ENCODE assay signal across 9 cellular contexts in the genomic region with DNA sequence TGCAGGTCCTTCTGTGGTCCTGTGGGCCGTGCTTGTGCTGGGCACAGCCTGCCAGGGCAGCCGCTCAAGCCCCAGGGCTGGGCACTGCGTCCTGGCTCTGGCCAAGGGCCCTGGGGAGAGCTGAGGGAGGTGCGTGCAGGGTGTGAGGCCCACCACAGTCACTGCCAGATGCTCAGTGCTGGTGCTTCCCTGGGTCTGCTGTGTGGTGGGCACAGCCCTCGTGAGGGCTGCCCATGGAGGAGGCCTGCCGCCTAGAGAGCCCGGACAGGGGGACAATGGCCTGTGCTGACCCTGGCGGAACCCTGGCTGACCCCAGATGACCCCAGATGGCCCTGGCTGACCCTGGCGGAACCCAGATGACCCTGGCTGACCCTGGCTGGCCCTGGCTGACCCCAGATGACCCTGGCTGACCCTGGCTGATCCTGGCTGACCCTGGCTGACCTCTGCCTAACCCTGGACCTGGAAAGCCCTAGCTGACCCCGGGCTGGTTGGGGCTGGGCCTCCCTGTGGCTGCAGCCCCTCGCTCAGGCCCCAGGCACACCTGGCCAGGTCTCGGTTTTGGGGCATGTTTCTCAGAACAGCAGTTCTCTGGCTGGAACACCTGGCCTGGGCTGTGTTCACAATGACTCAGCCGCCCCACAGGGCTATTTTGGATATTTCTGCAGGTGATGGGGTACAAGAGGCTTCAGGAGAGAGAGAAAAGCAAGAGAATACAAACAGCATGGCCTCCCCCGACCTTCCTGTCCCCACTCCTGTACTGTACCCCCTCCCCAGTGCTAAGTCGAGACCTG. TPM values are rescaled to one million over a fixed set of nuclear protein-coding genes. Genes with fewer than 3 reads are reported as not detected.
DNase-seq lines count a peak whose midpoint lies in the region; ATAC-seq and TF ChIP-seq lines count a peak whose summit lies in the region.
"Had no signal": no experiment of that assay in that cellular context is flagged by ENCODE, and none has a peak within 500 bp of the region (broad histone marks: within the 10 kb centered on the region; RNA-seq: fewer than 3 reads in every experiment).

No MANE protein-coding gene starts in this region.

- POLR2A ChIA-PET in activated CD8-positive, alpha-beta T cell treated with anti-CD3 and anti-CD28 coated beads for 36 hours (lab: Charles Lee): no interaction called here

- H3F3A ChIP-seq in SU-DHL-6 (ENCODE audit: insufficient read depth): peaks cover 31% of the 10 kb centered on the region

- no peak for TF ChIP-seq CTCF in SU-DHL-6 (IDR thresholded peaks at IDR 0.05; ENCODE audit: insufficient read depth, low read length, poor library complexity, severe bottlenecking)
- no peak for TF ChIP-seq CTCF in activated CD8-positive, alpha-beta T cell treated with anti-CD3 and anti-CD28 coated beads for 36 hours (IDR thresholded peaks at IDR 0.05)

- H3K4me2 ChIP-seq in SU-DHL-6 (ENCODE audit: low read depth, low read length, poor library complexity, severe bottlenecking): peak overlapping the region; percentile 16

- H2AFZ ChIP-seq in SU-DHL-6 (ENCODE audit: low read depth, low read length, severe bottlenecking): no peak overlapping the region

- ATAC-seq in GM19395 (IDR thresholded peaks at IDR 0.05; ENCODE audit: unreplicated experiment) (peak; percentile 57), HG02840 (IDR thresholded peaks at IDR 0.05; ENCODE audit: low FRiP score, unreplicated experiment) (peak; percentile 40)
- ATAC-seq in stimulated activated memory B cell treated with anti-CD40 and anti-IgM and Interleukin-4, amounts not matched to agents 10 μg/mL and 1 μg/mL and 100 μg/mL, for 72 hours: peak; percentile 46
- no peak for ATAC-seq in activated CD8-positive, alpha-beta T cell treated with anti-CD3 and anti-CD28 coated beads for 36 hours

- H3K9me3 Mint-ChIP-seq in stimulated activated memory B cell treated with anti-CD40 and anti-IgM and Interleukin-4, amounts not matched to agents 10 μg/mL and 1 μg/mL and 100 μg/mL, for 72 hours: peaks cover 8% of the 10 kb centered on the region
- H3K9me3 Mint-ChIP-seq in activated CD8-positive, alpha-beta T cell treated with anti-CD3 and anti-CD28 coated beads for 36 hours: no peaks in the 10 kb centered on the region
- H3K9me3 Mint-ChIP-seq: activated CD4-positive, alpha-beta T cell treated with anti-CD3 and anti-CD28 coated beads, Interleukin-2, amount 10 ng/mL, durations not matched to agents 7 days and 5 days had no signal

- DNase-seq in iPS-NIHi7 (ENCODE audit: extremely low spot score) (no peak), foreskin melanocyte (no peak)
- DNase-seq in activated CD8-positive, alpha-beta T cell treated with anti-CD3 and anti-CD28 coated beads for 36 hours: no peak
- DNase-seq: activated CD4-positive, alpha-beta T cell treated with anti-CD3 and anti-CD28 coated beads, Interleukin-2, amount 10 ng/mL, durations not matched to agents 7 days and 5 days; Right ventricle myocardium superior had no signal

- peak overlapping the region; percentile 99 for H3K27ac ChIP-seq in SU-DHL-6 (ENCODE audit: low read depth, low read length)

- no peaks in the 10 kb centered on the region for H3K9me3 ChIP-seq in SU-DHL-6 (ENCODE audit: insufficient read depth, low read length)

- CTCF ChIA-PET in activated CD8-positive, alpha-beta T cell treated with anti-CD3 and anti-CD28 coated beads for 36 hours (lab: Charles Lee): no interaction called here

- H3K36me3 Mint-ChIP-seq in stimulated activated memory B cell treated with anti-CD40 and anti-IgM and Interleukin-4, amounts not matched to agents 10 μg/mL and 1 μg/mL and 100 μg/mL, for 72 hours: peaks cover 34% of the 10 kb centered on the region
- H3K36me3 Mint-ChIP-seq in activated CD8-positive, alpha-beta T cell treated with anti-CD3 and anti-CD28 coated beads for 36 hours (ENCODE audit: low read depth): no peaks in the 10 kb centered on the region

- peak overlapping the region; percentile 4 for H3K4me3 Mint-ChIP-seq in stimulated activated memory B cell treated with anti-CD40 and anti-IgM and Interleukin-4, amounts not matched to agents 10 μg/mL and 1 μg/mL and 100 μg/mL, for 72 hours
- H3K4me3 Mint-ChIP-seq in activated CD8-positive, alpha-beta T cell treated with anti-CD3 and anti-CD28 coated beads for 36 hours: no peak overlapping the region
- H3K4me3 Mint-ChIP-seq: activated CD4-positive, alpha-beta T cell treated with anti-CD3 and anti-CD28 coated beads, Interleukin-2, amount 10 ng/mL, durations not matched to agents 7 days and 5 days had no signal

- H3K36me3 ChIP-seq in SU-DHL-6 (ENCODE audit: low read length): no peaks in the 10 kb centered on the region

- H3K4me1 Mint-ChIP-seq in stimulated activated memory B cell treated with anti-CD40 and anti-IgM and Interleukin-4, amounts not matched to agents 10 μg/mL and 1 μg/mL and 100 μg/mL, for 72 hours: peaks cover 62% of the 10 kb centered on the region
- H3K4me1 Mint-ChIP-seq in activated CD8-positive, alpha-beta T cell treated with anti-CD3 and anti-CD28 coated beads for 36 hours (ENCODE audit: low read depth): no peaks in the 10 kb centered on the region
- H3K4me1 Mint-ChIP-seq: activated CD4-positive, alpha-beta T cell treated with anti-CD3 and anti-CD28 coated beads, Interleukin-2, amount 10 ng/mL, durations not matched to agents 7 days and 5 days had no signal

- H3K4me3 ChIP-seq in SU-DHL-6 (ENCODE audit: insufficient read depth, low read length, poor library complexity, severe bottlenecking): no peak overlapping the region

- H4K20me1 ChIP-seq in SU-DHL-6 (ENCODE audit: low read depth, low read length): no peaks in the 10 kb centered on the region

- intact Hi-C loops in activated CD8-positive, alpha-beta T cell treated with anti-CD3 and anti-CD28 coated beads for 36 hours (cut with micrococcal nuclease): no loop called here

- H3K27ac Mint-ChIP-seq in stimulated activated memory B cell treated with anti-CD40 and anti-IgM and Interleukin-4, amounts not matched to agents 10 μg/mL and 1 μg/mL and 100 μg/mL, for 72 hours: peak overlapping the region; percentile 97
- no peak overlapping the region for H3K27ac Mint-ChIP-seq in activated CD8-positive, alpha-beta T cell treated with anti-CD3 and anti-CD28 coated beads for 36 hours
- H3K27ac Mint-ChIP-seq: activated CD4-positive, alpha-beta T cell treated with anti-CD3 and anti-CD28 coated beads, Interleukin-2, amount 10 ng/mL, durations not matched to agents 7 days and 5 days had no signal

- H3K79me2 ChIP-seq in SU-DHL-6 (ENCODE audit: insufficient read depth, low read length): no peaks in the 10 kb centered on the region

- H3K9me2 ChIP-seq in SU-DHL-6 (replicated peaks; ENCODE audit: insufficient read depth, low read length): no peaks in the 10 kb centered on the region

- no peaks in the 10 kb centered on the region for H3K27me3 ChIP-seq in SU-DHL-6 (ENCODE audit: low read length)

- peak overlapping the region; percentile 60 for H3K9ac ChIP-seq in SU-DHL-6 (ENCODE audit: low read length)

- no peaks in the 10 kb centered on the region for H3K27me3 Mint-ChIP-seq in stimulated activated memory B cell treated with anti-CD40 and anti-IgM and Interleukin-4, amounts not matched to agents 10 μg/mL and 1 μg/mL and 100 μg/mL, for 72 hours
- no peaks in the 10 kb centered on the region for H3K27me3 Mint-ChIP-seq in activated CD8-positive, alpha-beta T cell treated with anti-CD3 and anti-CD28 coated beads for 36 hours
- H3K27me3 Mint-ChIP-seq: activated CD4-positive, alpha-beta T cell treated with anti-CD3 and anti-CD28 coated beads, Interleukin-2, amount 10 ng/mL, durations not matched to agents 7 days and 5 days had no signal

RNA-seq across cellular contexts. Expression of a gene that starts 55.4 kb away (rescaled TPM):
- 10 to 100 TPM; 12.0 to 12.1 TPM for total RNA-seq in activated CD8-positive, alpha-beta T cell treated with anti-CD3 and anti-CD28 coated beads for 36 hours
